1 cellular context compared by ENCODE assay signal in genomic region chr12:12718853-12719252, GRCh38.
TF ChIP-seq lines count a peak whose summit lies in the region.

No MANE protein-coding gene starts in this region.

TF ChIP-seq in WTC11, 78 proteins besides CTCF, POLR2A, EP300 and RAD21 (continued from another document):
- TF ChIP-seq PRDM15 (CRISPR knock-in tag; IDR thresholded peaks at IDR 0.05) = no peak
- no peak for TF ChIP-seq ZNF232 (CRISPR knock-in tag; IDR thresholded peaks at IDR 0.05)
- TF ChIP-seq ETV6 (CRISPR knock-in tag; IDR thresholded peaks at IDR 0.05) = no peak
- TF ChIP-seq ZNF281 (CRISPR knock-in tag; IDR thresholded peaks at IDR 0.05) = no peak
- no peak for TF ChIP-seq PRRX2 (CRISPR knock-in tag; IDR thresholded peaks at IDR 0.05)
